13 cellular contexts compared by ENCODE assay signal in genomic region chr5:168417731-168418429, GRCh38.
"Had no signal": no experiment of that assay in that cellular context is flagged by ENCODE, and none has a peak within 500 bp of the region (broad histone marks: within the 10 kb centered on the region; RNA-seq: fewer than 3 reads in every experiment).

No MANE protein-coding gene starts in this region.

- H3K36me3 Mint-ChIP-seq: naive thymus-derived CD8-positive, alpha-beta T cell had no signal

- H3K36me3 ChIP-seq: breast epithelium, transverse colon had no signal

- H3K27ac Mint-ChIP-seq: activated naive CD4-positive, alpha-beta T cell treated with anti-CD3 and anti-CD28 coated beads, Interleukin-2, amount 50 U/mL, for 72 hours; naive thymus-derived CD8-positive, alpha-beta T cell had no signal

- H3K4me1 ChIP-seq: breast epithelium, lower lobe of right lung, transverse colon had no signal

- H3K27me3 ChIP-seq: breast epithelium, transverse colon had no signal

- H3K27ac ChIP-seq: breast epithelium, lower lobe of right lung, transverse colon had no signal

- H3K9me3 ChIP-seq: breast epithelium, lower lobe of right lung, transverse colon had no signal

- H3K4me3 Mint-ChIP-seq: naive thymus-derived CD8-positive, alpha-beta T cell had no signal

- H3K9me3 Mint-ChIP-seq: activated naive CD4-positive, alpha-beta T cell treated with anti-CD3 and anti-CD28 coated beads, Interleukin-2, amount 50 U/mL, for 72 hours; naive thymus-derived CD8-positive, alpha-beta T cell had no signal

- H3K4me1 Mint-ChIP-seq: naive thymus-derived CD8-positive, alpha-beta T cell had no signal

- DNase-seq: activated CD4-positive, CD25-positive, alpha-beta regulatory T cell; activated T-cell treated with anti-CD3 and anti-CD28 coated beads, Interleukin-2, amount 50 U/mL, for 1 hour; amniotic stem cell; effector CD4-positive, alpha-beta T cell; foreskin melanocyte; lower lobe of right lung; naive thymus-derived CD8-positive, alpha-beta T cell; SIG-M5; substantia nigra; T-helper 2 cell; transverse colon had no signal

- ATAC-seq: activated naive CD4-positive, alpha-beta T cell treated with anti-CD3 and anti-CD28 coated beads, Interleukin-2, amount 50 U/mL, for 72 hours; lower lobe of right lung; naive thymus-derived CD8-positive, alpha-beta T cell had no signal

- H3K4me3 ChIP-seq: breast epithelium, lower lobe of right lung, transverse colon had no signal
